31 cellular contexts compared by ENCODE assay signal in the genomic region with DNA sequence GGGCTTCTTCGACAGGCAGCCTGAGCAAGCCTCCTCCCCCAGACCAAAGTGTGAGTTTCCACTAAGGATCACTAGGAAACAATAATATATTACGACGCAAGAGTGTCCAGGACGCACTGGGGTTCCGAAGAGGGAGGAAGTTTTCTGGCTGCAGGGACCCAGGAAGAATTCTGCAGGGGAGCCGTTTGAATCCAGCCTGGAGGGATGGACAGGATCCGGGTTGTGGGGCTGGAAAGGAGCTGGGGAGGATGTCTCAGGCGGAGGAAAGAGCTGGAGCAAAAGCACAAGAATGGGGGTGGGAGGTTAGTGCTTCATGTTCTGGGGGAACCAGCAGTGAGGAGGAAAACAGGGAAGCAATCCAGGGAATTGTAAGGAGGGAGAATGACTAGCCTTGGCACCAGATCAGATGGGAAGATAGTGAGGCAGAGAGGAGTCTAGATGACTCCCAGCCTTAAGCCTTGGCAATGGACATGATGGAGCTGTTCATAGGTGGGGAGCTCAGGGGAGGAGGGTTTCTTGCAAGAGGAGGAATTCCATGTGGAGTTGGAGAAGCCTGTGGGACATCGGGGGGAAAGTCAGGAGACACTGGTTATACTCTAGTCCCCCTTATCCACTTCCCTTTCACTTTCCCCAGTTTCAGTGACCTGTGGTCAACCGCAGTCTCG. TPM values are rescaled to one million over a fixed set of nuclear protein-coding genes. Genes with fewer than 3 reads are reported as not detected.
DNase-seq lines count a peak whose midpoint lies in the region; ATAC-seq and TF ChIP-seq lines count a peak whose summit lies in the region.
"Had no signal": no experiment of that assay in that cellular context is flagged by ENCODE, and none has a peak within 500 bp of the region (broad histone marks: within the 10 kb centered on the region; RNA-seq: fewer than 3 reads in every experiment).

No MANE protein-coding gene starts in this region.

- H3K4me1 ChIP-seq in upper lobe of right lung (peaks cover 9% of the 10 kb centered on the region), left lung (peaks cover 0 to 11% of the 10 kb centered on the region in 2 donors)
- H3K4me1 ChIP-seq: neural progenitor cell, psoas muscle had no signal

- no peak overlapping the region for H3K4me3 ChIP-seq in MG63
- no peak overlapping the region for H3K4me3 ChIP-seq in fibroblast of villous mesenchyme (ENCODE audit: low read depth, low read length)
- H3K4me3 ChIP-seq in upper lobe of right lung = no peak overlapping the region
- H3K4me3 ChIP-seq in left lung = no peak overlapping the region
- H3K4me3 ChIP-seq: GM23338, mucosa of descending colon, neural progenitor cell, PC-9, psoas muscle, SJCRH30, smooth muscle cell, upper lobe of left lung had no signal

- H3K27me3 Mint-ChIP-seq in activated T-cell treated with anti-CD3 and anti-CD28 coated beads, Interleukin-2, amount 50 U/mL, for 24 hours = peaks cover 5% of the 10 kb centered on the region
- H3K27me3 Mint-ChIP-seq: activated CD8-positive, alpha-beta T cell treated with anti-CD3 and anti-CD28 coated beads for 36 hours; stimulated activated naive CD8-positive, alpha-beta T cell treated with anti-CD3 and anti-CD28 coated beads, Interleukin-15, Interleukin-2, amounts not matched to agents 100 ng/mL and 50 ng/mL, for 24 hours had no signal

- no peak overlapping the region for H3K27ac Mint-ChIP-seq in activated T-cell treated with anti-CD3 and anti-CD28 coated beads, Interleukin-2, amount 50 U/mL, for 24 hours
- H3K27ac Mint-ChIP-seq: activated B cell treated with CpG ODN at 0.5 μM for 24 hours; activated CD8-positive, alpha-beta T cell treated with anti-CD3 and anti-CD28 coated beads for 36 hours; GM23338; neural progenitor cell; stimulated activated naive CD8-positive, alpha-beta T cell treated with anti-CD3 and anti-CD28 coated beads, Interleukin-15, Interleukin-2, amounts not matched to agents 100 ng/mL and 50 ng/mL, for 24 hours had no signal

- H3K36me3 ChIP-seq in MG63 (no peaks in the 10 kb centered on the region), upper lobe of right lung (no peaks in the 10 kb centered on the region), left lung (no peaks in the 10 kb centered on the region)
- H3K36me3 ChIP-seq: neural progenitor cell, SJCRH30, upper lobe of left lung had no signal

- peak; percentile 4 for DNase-seq in activated T-cell treated with anti-CD3 and anti-CD28 coated beads, Interleukin-2, amount 50 U/mL, for 1 hour
- no peak for DNase-seq in activated T-cell treated with anti-CD3 and anti-CD28 coated beads, Interleukin-2, amount 50 U/mL, for 24 hours
- peak; percentile 53 for DNase-seq in MG63
- peak; percentile 5 for DNase-seq in fibroblast of villous mesenchyme (ENCODE audit: low read depth)
- DNase-seq in upper lobe of right lung = no peak
- no peak for DNase-seq in left lung
- DNase-seq in left lobe of liver (ENCODE audit: low spot score) = no peak
- DNase-seq: activated B cell treated with CpG ODN at 0.5 μM for 24 hours; activated CD8-positive, alpha-beta T cell treated with anti-CD3 and anti-CD28 coated beads for 36 hours; activated naive CD4-positive, alpha-beta T cell treated with anti-CD3 and anti-CD28 coated beads, Interleukin-2, amount 50 U/mL, for 16 hours; activated T-cell treated with anti-CD3 and anti-CD28 coated beads, Interleukin-2, amount 50 U/mL, for 4 hours; DMS 273 treated with DMSO at 0.1 percent for 48 hours; effector CD8-positive, alpha-beta T cell; GDM1; left colon; mucosa of descending colon; NCI-H1694; NCI-H748 treated with DMSO at 0.1 percent for 48 hours; PC-9; psoas muscle; stimulated activated CD4-positive, alpha-beta T cell treated with anti-CD3 and anti-CD28 coated beads, Interleukin-2, amount 100 ng/mL, for 48 hours; T-helper 2 cell; upper lobe of left lung had no signal

- peaks cover 9% of the 10 kb centered on the region for H3K4me1 Mint-ChIP-seq in activated T-cell treated with anti-CD3 and anti-CD28 coated beads, Interleukin-2, amount 50 U/mL, for 24 hours (ENCODE audit: low read depth)

- ATAC-seq in upper lobe of right lung (peak; percentile 49), left lung (no peak), HG03139 (IDR thresholded peaks at IDR 0.05; ENCODE audit: unreplicated experiment) (no peak), left lobe of liver (no peak)
- ATAC-seq: activated CD8-positive, alpha-beta T cell treated with anti-CD3 and anti-CD28 coated beads for 36 hours; activated T-cell treated with anti-CD3 and anti-CD28 coated beads, Interleukin-2, amount 50 U/mL, for 4 hours; GM23338; left colon; mucosa of descending colon; psoas muscle had no signal

- TF ChIP-seq CTCF in fibroblast of villous mesenchyme (IDR thresholded peaks at IDR 0.05; ENCODE audit: insufficient read depth, low read depth, low read length) = no peak
- no peak for TF ChIP-seq CTCF in upper lobe of right lung (IDR thresholded peaks at IDR 0.05)
- TF ChIP-seq CTCF in left lung (IDR thresholded peaks at IDR 0.05) = no peak

- H3K27ac ChIP-seq in upper lobe of right lung = no peak overlapping the region
- no peak overlapping the region for H3K27ac ChIP-seq in left lung
- H3K27ac ChIP-seq: C4-2B, neural progenitor cell, PC-9, psoas muscle, SJCRH30, upper lobe of left lung had no signal

- no peak overlapping the region for H3K4me3 Mint-ChIP-seq in activated T-cell treated with anti-CD3 and anti-CD28 coated beads, Interleukin-2, amount 50 U/mL, for 24 hours
- H3K4me3 Mint-ChIP-seq: activated B cell treated with CpG ODN at 0.5 μM for 24 hours; activated CD8-positive, alpha-beta T cell treated with anti-CD3 and anti-CD28 coated beads for 36 hours; activated T-cell treated with anti-CD3 and anti-CD28 coated beads, Interleukin-2, amount 50 U/mL, for 4 hours; GM23338; neural progenitor cell; stimulated activated naive CD8-positive, alpha-beta T cell treated with anti-CD3 and anti-CD28 coated beads, Interleukin-15, Interleukin-2, amounts not matched to agents 100 ng/mL and 50 ng/mL, for 24 hours had no signal

- H3K36me3 Mint-ChIP-seq in activated T-cell treated with anti-CD3 and anti-CD28 coated beads, Interleukin-2, amount 50 U/mL, for 24 hours (ENCODE audit: low read depth) = no peaks in the 10 kb centered on the region
- H3K36me3 Mint-ChIP-seq: neural progenitor cell had no signal

- intact Hi-C loops in upper lobe of right lung (cut with DNase I) (no loop called here), left lung (cut with DNase I) (no loop called here)

- H3K9me3 Mint-ChIP-seq in activated T-cell treated with anti-CD3 and anti-CD28 coated beads, Interleukin-2, amount 50 U/mL, for 24 hours = no peaks in the 10 kb centered on the region
- H3K9me3 Mint-ChIP-seq: activated B cell treated with CpG ODN at 0.5 μM for 24 hours; activated CD8-positive, alpha-beta T cell treated with anti-CD3 and anti-CD28 coated beads for 36 hours; activated T-cell treated with anti-CD3 and anti-CD28 coated beads, Interleukin-2, amount 50 U/mL, for 4 hours; GM23338; neural progenitor cell; stimulated activated naive CD8-positive, alpha-beta T cell treated with anti-CD3 and anti-CD28 coated beads, Interleukin-15, Interleukin-2, amounts not matched to agents 100 ng/mL and 50 ng/mL, for 24 hours had no signal

- H3K27me3 ChIP-seq in MG63 = no peaks in the 10 kb centered on the region
- peaks cover 9% of the 10 kb centered on the region for H3K27me3 ChIP-seq in upper lobe of right lung
- peaks cover 0 to 52% of the 10 kb centered on the region in 2 donors for H3K27me3 ChIP-seq in left lung
- H3K27me3 ChIP-seq: neural progenitor cell, SJCRH30, upper lobe of left lung had no signal

- H3K9me3 ChIP-seq in MG63 (no peaks in the 10 kb centered on the region), upper lobe of right lung (no peaks in the 10 kb centered on the region), left lung (no peaks in the 10 kb centered on the region)
- H3K9me3 ChIP-seq: mucosa of descending colon, psoas muscle, SJCRH30, upper lobe of left lung had no signal

RNA-seq across cellular contexts. Expression of gene NGFR, which starts 26.6 kb away (rescaled TPM):
- total RNA-seq in MG63 (2014; rRNA removed; shearing (Covaris generic); ENCODE audit: low replicate concordance) = 3.4 and 3.6 TPM in 2 replicates
- total RNA-seq in fibroblast of villous mesenchyme (under 0.01 TPM in 2 replicates), upper lobe of right lung (0.78 TPM), left lung (1 to 10 TPM; 2.7 to 3.8 TPM), left lobe of liver (14.0 TPM)
- total RNA-seq: glomerular endothelial cell had no signal

RNA-seq across cellular contexts. Expression of gene NXPH3, which starts 54.0 kb away (rescaled TPM):
- total RNA-seq in MG63 (2014; rRNA removed; shearing (Covaris generic); ENCODE audit: low replicate concordance) = 0.36 TPM in 1 of 2 replicates, not detected in the other
- total RNA-seq in fibroblast of villous mesenchyme (0.43 and 0.97 TPM in 2 replicates), upper lobe of right lung (6.3 TPM), left lung (1 to 10 TPM; 2.1 to 2.7 TPM), left lobe of liver (0.08 TPM)
- total RNA-seq: activated B cell treated with CpG ODN at 0.5 μM for 24 hours, PC-9 had no signal

Comparison
In these comparisons a context has a peak if more than half of its experiments do, and no peak if none do; other contexts are left out.
1. DNase-seq: peak in activated T-cell treated with anti-CD3 and anti-CD28 coated beads, Interleukin-2, amount 50 U/mL, for 1 hour (single experiment), MG63 (single experiment) and fibroblast of villous mesenchyme (single experiment); none in activated T-cell treated with anti-CD3 and anti-CD28 coated beads, Interleukin-2, amount 50 U/mL, for 24 hours (single experiment), upper lobe of right lung (single experiment), left lung (0 of 2) and left lobe of liver (single experiment).